21 cellular contexts compared by ENCODE assay signal in the genomic region with DNA sequence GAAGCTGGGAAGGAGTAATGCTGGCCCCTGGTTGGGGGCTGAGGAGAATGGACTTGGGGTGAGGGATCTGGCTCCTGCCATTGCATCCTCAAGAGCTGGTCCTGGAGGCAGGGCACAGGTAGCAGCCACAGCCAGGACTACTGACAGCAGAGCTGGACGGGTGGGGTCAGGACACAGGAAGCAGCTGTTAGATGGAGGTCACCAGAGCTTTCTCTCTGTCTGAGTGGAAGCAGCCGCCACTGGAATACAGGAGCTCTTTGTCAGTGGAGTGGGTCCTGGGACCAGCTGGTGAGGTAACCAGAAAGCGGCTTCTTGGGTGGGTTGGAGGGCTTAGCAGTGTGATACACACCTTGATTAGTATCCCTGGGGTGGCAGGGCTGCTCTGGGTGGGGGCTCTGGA. TPM values are rescaled to one million over a fixed set of nuclear protein-coding genes. Genes with fewer than 3 reads are reported as not detected.
A peak's percentile ranks its signal among the peaks of the same experiment; 100 is the strongest.
DNase-seq lines count a peak whose midpoint lies in the region; ATAC-seq and TF ChIP-seq lines count a peak whose summit lies in the region.
"Had no signal": no experiment of that assay in that cellular context is flagged by ENCODE, and none has a peak within 500 bp of the region (broad histone marks: within the 10 kb centered on the region; RNA-seq: fewer than 3 reads in every experiment).

No MANE protein-coding gene starts in this region.

- H3K4me3 ChIP-seq in coronary artery (no peak overlapping the region), esophagus muscularis mucosa (no peak overlapping the region), tibial artery (no peak overlapping the region)
- H3K4me3 ChIP-seq in effector memory CD4-positive, alpha-beta T cell (ENCODE audit: insufficient read depth, low read depth, low read length, poor library complexity, severe bottlenecking), result no peak overlapping the region
- H3K4me3 ChIP-seq: GM23248, K562, SJSA1 had no signal

- CTCF ChIA-PET in activated naive CD4-positive, alpha-beta T cell treated with anti-CD3 and anti-CD28 coated beads, Interleukin-2, amount 10 ng/mL, durations not matched to agents 7 days and 5 days (lab: Charles Lee), result interaction anchor here (1.3 to 1.8 kb wide), 2 partner anchors 14 to 269 kb away, joined by 3 to 5 read pairs; no protein-coding TSS in a partner anchor

- no peak overlapping the region for H3K4me3 Mint-ChIP-seq in neural crest cell
- no peak overlapping the region for H3K4me3 Mint-ChIP-seq in stimulated activated memory B cell treated with anti-CD40 and anti-IgM and Interleukin-4, amounts not matched to agents 10 μg/mL and 1 μg/mL and 100 μg/mL, for 72 hours
- H3K4me3 Mint-ChIP-seq in activated T-cell treated with anti-CD3 and anti-CD28 coated beads, Interleukin-2, amount 50 U/mL, for 4 hours, result no peak overlapping the region
- H3K4me3 Mint-ChIP-seq in activated naive CD4-positive, alpha-beta T cell treated with anti-CD3 and anti-CD28 coated beads, Interleukin-2, amount 10 ng/mL, durations not matched to agents 7 days and 5 days, result no peak overlapping the region

- no peaks in the 10 kb centered on the region for H3K9me3 Mint-ChIP-seq in neural crest cell
- no peaks in the 10 kb centered on the region for H3K9me3 Mint-ChIP-seq in stimulated activated memory B cell treated with anti-CD40 and anti-IgM and Interleukin-4, amounts not matched to agents 10 μg/mL and 1 μg/mL and 100 μg/mL, for 72 hours
- H3K9me3 Mint-ChIP-seq in activated T-cell treated with anti-CD3 and anti-CD28 coated beads, Interleukin-2, amount 50 U/mL, for 4 hours, result no peaks in the 10 kb centered on the region
- H3K9me3 Mint-ChIP-seq in activated naive CD4-positive, alpha-beta T cell treated with anti-CD3 and anti-CD28 coated beads, Interleukin-2, amount 10 ng/mL, durations not matched to agents 7 days and 5 days, result no peaks in the 10 kb centered on the region

- no peak for DNase-seq in coronary artery (ENCODE audit: low spot score)
- no peak for DNase-seq in esophagus muscularis mucosa (ENCODE audit: extremely low spot score)
- no peak for DNase-seq in neural crest cell (ENCODE audit: low read depth, low spot score)
- no peak for DNase-seq in tibial artery
- DNase-seq in activated T-cell treated with anti-CD3 and anti-CD28 coated beads, Interleukin-2, amount 50 U/mL, for 4 hours, result no peak
- DNase-seq in activated naive CD4-positive, alpha-beta T cell treated with anti-CD3 and anti-CD28 coated beads, Interleukin-2, amount 10 ng/mL, durations not matched to agents 7 days and 5 days, result no peak
- no peak for DNase-seq in effector memory CD4-positive, alpha-beta T cell
- DNase-seq: ACHN, AML-193, DND-41, GM23248, NCI-H1436, NCI-H2029 treated with DMSO at 0.1 percent for 48 hours, NCI-H2171 treated with DMSO at 0.1 percent for 48 hours, NCI-H774, PC-3 had no signal

- ATAC-seq in stimulated activated memory B cell treated with anti-CD40 and anti-IgM and Interleukin-4, amounts not matched to agents 10 μg/mL and 1 μg/mL and 100 μg/mL, for 72 hours, result no peak
- no peak for ATAC-seq in activated T-cell treated with anti-CD3 and anti-CD28 coated beads, Interleukin-2, amount 50 U/mL, for 4 hours
- ATAC-seq: HCT116, K562, PC-3 had no signal

- H3K36me3 Mint-ChIP-seq in neural crest cell (ENCODE audit: low read depth), result peaks cover 5% of the 10 kb centered on the region
- no peaks in the 10 kb centered on the region for H3K36me3 Mint-ChIP-seq in stimulated activated memory B cell treated with anti-CD40 and anti-IgM and Interleukin-4, amounts not matched to agents 10 μg/mL and 1 μg/mL and 100 μg/mL, for 72 hours
- peaks cover 2% of the 10 kb centered on the region for H3K36me3 Mint-ChIP-seq in activated T-cell treated with anti-CD3 and anti-CD28 coated beads, Interleukin-2, amount 50 U/mL, for 4 hours (ENCODE audit: insufficient read depth)
- H3K36me3 Mint-ChIP-seq in activated naive CD4-positive, alpha-beta T cell treated with anti-CD3 and anti-CD28 coated beads, Interleukin-2, amount 10 ng/mL, durations not matched to agents 7 days and 5 days, result no peaks in the 10 kb centered on the region

- TF ChIP-seq EP300 in esophagus muscularis mucosa (IDR thresholded peaks at IDR 0.05), result no peak

- peak overlapping the region; percentile 81 for H3K27ac Mint-ChIP-seq in neural crest cell (ENCODE audit: unreplicated experiment)
- H3K27ac Mint-ChIP-seq in stimulated activated memory B cell treated with anti-CD40 and anti-IgM and Interleukin-4, amounts not matched to agents 10 μg/mL and 1 μg/mL and 100 μg/mL, for 72 hours, result no peak overlapping the region
- H3K27ac Mint-ChIP-seq in activated naive CD4-positive, alpha-beta T cell treated with anti-CD3 and anti-CD28 coated beads, Interleukin-2, amount 10 ng/mL, durations not matched to agents 7 days and 5 days, result no peak overlapping the region

- H3K9me3 ChIP-seq in esophagus muscularis mucosa, result no peaks in the 10 kb centered on the region
- H3K9me3 ChIP-seq in tibial artery, result no peaks in the 10 kb centered on the region
- no peaks in the 10 kb centered on the region for H3K9me3 ChIP-seq in effector memory CD4-positive, alpha-beta T cell (ENCODE audit: control insufficient read depth, low read length)
- H3K9me3 ChIP-seq: SJSA1 had no signal

- H3K36me3 ChIP-seq in esophagus muscularis mucosa (peaks cover 0 to 21% (median 11%) of the 10 kb centered on the region in 4 donors), tibial artery (peaks cover 0 to 13% (median 5%) of the 10 kb centered on the region in 3 donors)
- no peaks in the 10 kb centered on the region for H3K36me3 ChIP-seq in effector memory CD4-positive, alpha-beta T cell (ENCODE audit: control insufficient read depth, insufficient read depth, low read length)
- H3K36me3 ChIP-seq: SJSA1 had no signal

- TF ChIP-seq CTCF in coronary artery (IDR thresholded peaks at IDR 0.05) (no peak), esophagus muscularis mucosa (IDR thresholded peaks at IDR 0.05) (no peak), neural crest cell (conservative IDR thresholded peaks at IDR 0.05) (no peak), tibial artery (IDR thresholded peaks at IDR 0.05) (no peak)

- H3K27ac ChIP-seq in coronary artery (peak overlapping the region; percentile 61 to 90), esophagus muscularis mucosa (replicated peaks in 1 of 4) (peak overlapping the region; percentile 88 to 95 (median 92)), tibial artery (peak overlapping the region; percentile 93 to 97)
- no peak overlapping the region for H3K27ac ChIP-seq in effector memory CD4-positive, alpha-beta T cell (ENCODE audit: insufficient read depth, low read length, poor library complexity, severe bottlenecking)
- H3K27ac ChIP-seq: GM23248, RWPE1, SJSA1 had no signal

- H3K4me1 Mint-ChIP-seq in neural crest cell, result peaks cover 31% of the 10 kb centered on the region
- H3K4me1 Mint-ChIP-seq in stimulated activated memory B cell treated with anti-CD40 and anti-IgM and Interleukin-4, amounts not matched to agents 10 μg/mL and 1 μg/mL and 100 μg/mL, for 72 hours, result no peaks in the 10 kb centered on the region
- no peaks in the 10 kb centered on the region for H3K4me1 Mint-ChIP-seq in activated T-cell treated with anti-CD3 and anti-CD28 coated beads, Interleukin-2, amount 50 U/mL, for 4 hours (ENCODE audit: low read depth)
- no peaks in the 10 kb centered on the region for H3K4me1 Mint-ChIP-seq in activated naive CD4-positive, alpha-beta T cell treated with anti-CD3 and anti-CD28 coated beads, Interleukin-2, amount 10 ng/mL, durations not matched to agents 7 days and 5 days

- 83% methylated on average over 3 of the region's 3 CpGs for WGBS in esophagus muscularis mucosa

- no peaks in the 10 kb centered on the region for H3K27me3 Mint-ChIP-seq in neural crest cell (ENCODE audit: low read depth)
- H3K27me3 Mint-ChIP-seq in stimulated activated memory B cell treated with anti-CD40 and anti-IgM and Interleukin-4, amounts not matched to agents 10 μg/mL and 1 μg/mL and 100 μg/mL, for 72 hours, result peaks cover 9% of the 10 kb centered on the region
- H3K27me3 Mint-ChIP-seq in activated T-cell treated with anti-CD3 and anti-CD28 coated beads, Interleukin-2, amount 50 U/mL, for 4 hours (ENCODE audit: low read depth), result no peaks in the 10 kb centered on the region
- no peaks in the 10 kb centered on the region for H3K27me3 Mint-ChIP-seq in activated naive CD4-positive, alpha-beta T cell treated with anti-CD3 and anti-CD28 coated beads, Interleukin-2, amount 10 ng/mL, durations not matched to agents 7 days and 5 days

- H3K4me1 ChIP-seq in esophagus muscularis mucosa (peaks cover 29 to 90% (median 77%) of the 10 kb centered on the region in 4 donors), tibial artery (peaks cover 0 to 72% (median 56%) of the 10 kb centered on the region in 4 donors)
- no peaks in the 10 kb centered on the region for H3K4me1 ChIP-seq in effector memory CD4-positive, alpha-beta T cell (ENCODE audit: control insufficient read depth, insufficient read depth, low read length, poor library complexity, severe bottlenecking)
- H3K4me1 ChIP-seq: SJSA1 had no signal

- no peak for TF ChIP-seq POLR2A in esophagus muscularis mucosa (IDR thresholded peaks at IDR 0.05; ENCODE audit: low read depth)

- intact Hi-C loops in esophagus muscularis mucosa (cut with DNase I), result no loop called here
- intact Hi-C loops in tibial artery (cut with DNase I; ENCODE audit: low total_unique reads), result loop anchor here (10.0 kb wide), 1 partner anchor 89 kb away; no protein-coding TSS in a partner anchor

- no peaks in the 10 kb centered on the region for H3K27me3 ChIP-seq in esophagus muscularis mucosa
- H3K27me3 ChIP-seq in tibial artery, result no peaks in the 10 kb centered on the region
- H3K27me3 ChIP-seq in effector memory CD4-positive, alpha-beta T cell (replicated peaks; ENCODE audit: control insufficient read depth, insufficient read depth, low read length, poor library complexity, severe bottlenecking), result no peaks in the 10 kb centered on the region
- H3K27me3 ChIP-seq: SJSA1 had no signal

RNA-seq across cellular contexts. Expression of a gene that starts 58.1 kb away (rescaled TPM):
- total RNA-seq in esophagus muscularis mucosa (100 to 1,000 TPM; 362 to 578 (median 513) TPM), neural crest cell (0.48 and 1.4 TPM in 2 replicates)
- total RNA-seq in activated T-cell treated with anti-CD3 and anti-CD28 coated beads, Interleukin-2, amount 50 U/mL, for 4 hours, result 1 to 10 TPM in 1 of 3 donors, under 1 TPM in 2; 0.79 to 1.1 (median 0.91) TPM

Comparison
In these comparisons a context has a peak if more than half of its experiments do, and no peak if none do; other contexts are left out.
1. RNA of a gene that starts 58.1 kb away (total RNA-seq): 362 to 578 TPM in esophagus muscularis mucosa; 0.48 to 1.4 TPM in neural crest cell and 0.79 to 1.1 TPM in activated T-cell treated with anti-CD3 and anti-CD28 coated beads, Interleukin-2, amount 50 U/mL, for 4 hours; every median in the first group is over 100 times any median in the second.